In the genomic region with DNA sequence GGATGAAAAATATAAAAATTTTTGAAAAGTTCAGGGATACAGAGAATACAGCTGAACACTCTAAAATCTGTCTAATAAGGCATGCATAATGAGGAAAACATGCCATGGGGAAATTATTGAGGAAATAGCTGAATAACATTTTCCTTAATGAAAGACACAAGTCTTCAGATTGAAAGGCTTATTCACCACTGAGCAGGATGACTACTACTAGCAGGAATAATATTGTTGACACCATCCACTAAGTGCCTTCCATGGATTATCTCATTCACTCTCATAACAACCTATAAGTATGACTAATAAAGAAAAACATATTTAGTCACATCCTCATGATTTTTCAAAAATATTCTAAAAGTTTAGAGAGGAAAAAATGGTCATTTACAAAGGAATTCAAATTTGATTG, we compare ENCODE assay signal across 18 cellular contexts.
DNase-seq lines count a peak whose midpoint lies in the region; ATAC-seq and TF ChIP-seq lines count a peak whose summit lies in the region.
"Had no signal": no experiment of that assay in that cellular context is flagged by ENCODE, and none has a peak within 500 bp of the region (broad histone marks: within the 10 kb centered on the region; RNA-seq: fewer than 3 reads in every experiment).

No MANE protein-coding gene starts in this region.

- TF ChIP-seq CTCF in fibroblast of pulmonary artery (IDR thresholded peaks at IDR 0.05; ENCODE audit: low read length, missing control alignments) (no peak), smooth muscle cell (IDR thresholded peaks at IDR 0.05; ENCODE audit: borderline replicate concordance, insufficient read depth, poor library complexity, severe bottlenecking) (no peak)

- no peak overlapping the region for H3K4me2 ChIP-seq in smooth muscle cell

- H3K36me3 ChIP-seq in smooth muscle cell (ENCODE audit: low read depth) = no peaks in the 10 kb centered on the region
- H3K36me3 ChIP-seq: BE2C, colonic mucosa had no signal

- H3K79me2 ChIP-seq in smooth muscle cell (ENCODE audit: low read depth) = no peaks in the 10 kb centered on the region

- no peaks in the 10 kb centered on the region for H3K4me1 ChIP-seq in smooth muscle cell (ENCODE audit: low read depth)
- H3K4me1 ChIP-seq in right cardiac atrium (ENCODE audit: control insufficient read depth, insufficient read depth, low read length) = no peaks in the 10 kb centered on the region
- H3K4me1 ChIP-seq: BE2C, colonic mucosa had no signal

- ATAC-seq in right cardiac atrium (no peak), HG02678 (IDR thresholded peaks at IDR 0.05; ENCODE audit: unreplicated experiment) (no peak)
- ATAC-seq in naive thymus-derived CD8-positive, alpha-beta T cell = no peak
- ATAC-seq: sciatic nerve had no signal

- peaks cover 0 to 7% (median 6%) of the 10 kb centered on the region in 3 donors for H3K36me3 Mint-ChIP-seq in naive thymus-derived CD8-positive, alpha-beta T cell

- H3K27ac ChIP-seq in smooth muscle cell (ENCODE audit: low read depth) (peak overlapping the region; percentile 4), right cardiac atrium (ENCODE audit: low read length) (no peak overlapping the region)
- H3K27ac ChIP-seq: colonic mucosa had no signal

- H3K27me3 ChIP-seq in smooth muscle cell (ENCODE audit: low read depth) (no peaks in the 10 kb centered on the region), right cardiac atrium (ENCODE audit: control insufficient read depth, insufficient read depth) (no peaks in the 10 kb centered on the region)
- H3K27me3 ChIP-seq: BE2C, colonic mucosa had no signal

- H3K4me3 ChIP-seq in fibroblast of pulmonary artery (replicated peaks; ENCODE audit: low read depth, low read length) (no peak overlapping the region), smooth muscle cell (no peak overlapping the region), right cardiac atrium (ENCODE audit: low read length) (no peak overlapping the region)
- H3K4me3 ChIP-seq: colonic mucosa had no signal

- no peak overlapping the region for H3K4me3 Mint-ChIP-seq in naive thymus-derived CD8-positive, alpha-beta T cell

- POLR2A ChIA-PET in naive thymus-derived CD8-positive, alpha-beta T cell (lab: Charles Lee) = no interaction called here

- peaks cover 0 to 15% (median 7%) of the 10 kb centered on the region in 9 donors for H3K9me3 Mint-ChIP-seq in naive thymus-derived CD8-positive, alpha-beta T cell

- H4K20me1 ChIP-seq in smooth muscle cell (ENCODE audit: low read depth) = no peaks in the 10 kb centered on the region

- H3K9ac ChIP-seq in smooth muscle cell (ENCODE audit: low read depth) = no peak overlapping the region

- H3K27ac Mint-ChIP-seq in naive thymus-derived CD8-positive, alpha-beta T cell = no peak overlapping the region

- H3K9me3 ChIP-seq in smooth muscle cell (replicated peaks; ENCODE audit: low read depth) (no peaks in the 10 kb centered on the region), right cardiac atrium (ENCODE audit: control insufficient read depth, low read length) (peaks cover 2% of the 10 kb centered on the region)
- H3K9me3 ChIP-seq: BE2C, colonic mucosa had no signal

- no peaks in the 10 kb centered on the region for H3K4me1 Mint-ChIP-seq in naive thymus-derived CD8-positive, alpha-beta T cell

- peak; percentile 93 for DNase-seq in HCEC 1CT
- peak; percentile 49 for DNase-seq in amniotic epithelial cell (ENCODE audit: low read depth)
- DNase-seq in fibroblast of pulmonary artery (ENCODE audit: low read depth) = peak; percentile 43
- no peak for DNase-seq in smooth muscle cell (lab: John Stamatoyannopoulos, UW; ENCODE audit: unreplicated experiment)
- no peak for DNase-seq in right cardiac atrium
- no peak for DNase-seq in naive thymus-derived CD8-positive, alpha-beta T cell
- DNase-seq: amniotic stem cell; BE2C; colonic mucosa; erythroblast; NCI-H1930; NCI-H510A treated with DMSO at 0.1 percent for 48 hours; nucleus accumbens; SIG-M5; stimulated activated CD4-positive, alpha-beta T cell treated with anti-CD3 and anti-CD28 coated beads, Interleukin-1b, Interleukin-23, amount 100 ng/mL, for 48 hours; substantia nigra had no signal

- H3K27me3 Mint-ChIP-seq in naive thymus-derived CD8-positive, alpha-beta T cell = peaks cover 0 to 5% (median 0%) of the 10 kb centered on the region in 5 donors

- H3F3A ChIP-seq in smooth muscle cell (ENCODE audit: low read depth) = no peaks in the 10 kb centered on the region

- no peak overlapping the region for H2AFZ ChIP-seq in smooth muscle cell (ENCODE audit: low read depth)

- intact Hi-C loops in right cardiac atrium (cut with DNase I) = no loop called here

Comparison
In these comparisons a context has a peak if more than half of its experiments do, and no peak if none do; other contexts are left out.
1. DNase-seq: peak in HCEC 1CT (single experiment), amniotic epithelial cell (single experiment) and fibroblast of pulmonary artery (single experiment); none in smooth muscle cell (single experiment), right cardiac atrium (0 of 3) and naive thymus-derived CD8-positive, alpha-beta T cell (0 of 10).